26 cellular contexts compared by ENCODE assay signal in the genomic region with DNA sequence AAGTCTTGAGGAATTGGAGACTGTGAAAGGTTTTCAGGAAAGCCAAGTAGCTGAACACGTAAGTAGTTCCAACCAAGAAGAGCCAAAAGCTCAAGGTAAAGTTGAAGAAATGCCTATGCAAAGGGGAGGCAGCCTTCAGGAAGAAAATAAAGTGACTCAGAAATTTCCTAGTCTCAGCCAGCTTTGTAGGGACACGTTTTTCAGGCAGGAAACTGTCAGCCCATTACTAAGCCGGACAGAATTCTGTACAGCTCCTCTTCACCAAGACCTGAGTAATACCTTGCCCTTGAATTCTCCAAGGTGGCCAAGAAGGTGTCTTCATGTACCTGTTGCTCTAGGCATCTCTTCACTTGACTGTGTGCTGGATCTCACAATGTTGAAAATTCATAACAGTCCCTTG.
"Had no signal": no experiment of that assay in that cellular context is flagged by ENCODE, and none has a peak within 500 bp of the region (broad histone marks: within the 10 kb centered on the region; RNA-seq: fewer than 3 reads in every experiment).

No MANE protein-coding gene starts in this region.

- H3K36me3 ChIP-seq: ovary had no signal

- DNase-seq: cerebellar nuclear complex; cortex of kidney; dorsolateral prefrontal cortex; effector CD8-positive, alpha-beta T cell; endodermal cell; foreskin fibroblast; glutamatergic neuron; hypothalamus; immature natural killer cell; islet precursor cell; left ventricle myocardium superior; lower lobe of right lung; natural killer cell; occipital lobe; ovary; posterior cingulate gyrus; psoas muscle; right cardiac atrium; sigmoid colon; stimulated activated CD4-positive, alpha-beta T cell treated with anti-CD3 and anti-CD28 coated beads, Interleukin-2, amount 100 ng/mL, for 24 hours; stimulated activated CD4-positive, alpha-beta T cell treated with anti-CD3 and anti-CD28 coated beads, Interleukin-4, amount 100 ng/mL, for 24 hours; stimulated activated naive CD4-positive, alpha-beta T cell treated with Interleukin-2 at 50 U/mL for 16 hours; substantia nigra; testis; tibial artery had no signal

- H3K27me3 ChIP-seq: dorsolateral prefrontal cortex, ovary, sigmoid colon, testis, tibial artery had no signal

- ATAC-seq: left ventricle myocardium superior; lower lobe of right lung; natural killer cell; psoas muscle; right cardiac atrium; stimulated activated effector memory CD8-positive, alpha-beta T cell treated with anti-CD3 and anti-CD28 coated beads, Interleukin-12 subunit alpha, Interleukin-12 subunit beta, amount 100 ng/mL, for 72 hours had no signal

- H3K9me3 ChIP-seq: lower lobe of right lung, ovary, psoas muscle, sigmoid colon, testis, tibial artery had no signal

- H3K4me3 ChIP-seq: dorsolateral prefrontal cortex, lower lobe of right lung, ovary, psoas muscle, sigmoid colon, testis, tibial artery had no signal

- H3K27ac ChIP-seq: dorsolateral prefrontal cortex, lower lobe of right lung, ovary, psoas muscle, sigmoid colon, testis, tibial artery had no signal

- H3K4me1 ChIP-seq: lower lobe of right lung, psoas muscle, sigmoid colon, testis, tibial artery had no signal
